Comparison of ENCODE assay signal across 8 cellular contexts in the genomic region with DNA sequence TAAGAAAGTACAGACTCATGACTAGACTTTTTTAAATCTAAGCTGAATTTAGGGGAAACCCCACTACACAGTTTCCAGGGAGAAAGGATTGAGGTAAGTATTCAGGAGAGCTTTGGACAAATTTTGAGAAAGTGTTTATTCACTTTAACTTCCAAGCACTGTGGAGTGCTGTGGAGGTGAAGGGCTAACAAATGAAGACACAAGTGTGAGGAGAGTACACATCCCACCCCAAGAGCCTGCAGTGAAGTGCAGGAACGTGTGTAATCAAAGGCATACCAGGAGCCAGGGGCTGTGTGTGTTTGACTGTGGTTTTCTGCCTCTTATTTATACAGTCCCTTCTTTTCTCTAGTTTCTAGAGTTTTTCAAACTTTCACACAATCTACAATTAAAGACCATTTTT.
"Had no signal": no experiment of that assay in that cellular context is flagged by ENCODE, and none has a peak within 500 bp of the region (broad histone marks: within the 10 kb centered on the region; RNA-seq: fewer than 3 reads in every experiment).

No MANE protein-coding gene starts in this region.

- H3K4me1 ChIP-seq: HAP-1 had no signal

- H3K27ac ChIP-seq: GM23248, HL-60 had no signal

- H3K9me3 ChIP-seq: HAP-1 had no signal

- DNase-seq: GM23248, GOT3, H7, HFFc6 had no signal

- ATAC-seq: HCT116, HepG2 had no signal

- H3K4me3 ChIP-seq: GM23248, HAP-1 had no signal

- H3K36me3 ChIP-seq: HAP-1 had no signal
